ENCODE assay signal across 1 cellular context in the genomic region with DNA sequence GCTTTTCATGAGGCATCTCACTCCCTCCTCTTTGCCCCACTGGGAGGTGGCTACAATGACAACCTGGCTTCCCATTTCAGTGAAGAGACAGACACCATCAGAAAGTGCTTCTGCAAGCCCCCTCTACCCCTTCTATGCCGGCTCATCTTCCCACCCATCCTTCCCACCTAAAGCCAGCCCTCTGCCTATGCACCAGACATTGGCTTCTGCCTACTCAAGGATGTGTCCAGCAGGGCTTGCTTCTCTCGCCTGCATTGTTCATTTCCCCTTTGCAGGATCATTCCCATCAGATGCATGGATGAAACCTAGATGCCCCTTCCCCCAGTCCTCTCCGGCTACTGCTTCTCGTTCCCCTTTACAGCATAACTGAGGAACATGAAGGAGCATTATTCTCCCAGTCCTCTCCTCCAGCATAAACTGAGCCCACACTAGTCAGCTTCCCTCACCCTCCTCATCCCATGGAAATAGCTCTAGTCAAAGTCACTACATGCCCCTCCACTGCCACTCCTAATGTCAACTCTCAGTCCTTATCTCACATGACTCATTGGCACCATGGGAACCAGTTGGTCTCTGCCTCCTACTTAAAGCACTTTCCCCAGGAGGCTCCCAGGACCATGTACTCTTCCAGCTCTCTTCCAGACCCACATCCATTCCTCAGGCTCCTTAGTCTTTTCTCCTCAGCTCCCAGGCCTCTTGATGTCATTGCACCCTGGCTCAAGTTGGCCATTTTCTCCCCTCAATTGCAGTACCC.
TF ChIP-seq lines count a peak whose summit lies in the region.

No MANE protein-coding gene starts in this region.

TF ChIP-seq in HEK293, 187 proteins besides CTCF, POLR2A, EP300 and RAD21 (continued from another document):
- TF ChIP-seq EGR2 (tag by site-specific recombination; IDR thresholded peaks at IDR 0.05; ENCODE audit: low read depth) (peak; percentile 53; the same call in 1 of the 2 replicates), ZNF76 (tag by site-specific recombination; IDR thresholded peaks at IDR 0.05; ENCODE audit: borderline replicate concordance, low read depth) (no peak), ZNF701 (tag by site-specific recombination; IDR thresholded peaks at IDR 0.05) (no peak), SETDB1 (IDR thresholded peaks at IDR 0.05; ENCODE audit: insufficient read length, low read length) (peak; percentile 30), ZBTB48 (tag by site-specific recombination; IDR thresholded peaks at IDR 0.05) (no peak), KLF8 (tag by site-specific recombination; IDR thresholded peaks at IDR 0.05) (no peak), ZNF555 (tag by site-specific recombination; conservative IDR thresholded peaks at IDR 0.05) (no peak), ZNF596 (tag by site-specific recombination; IDR thresholded peaks at IDR 0.05) (no peak), ZNF548 (tag by site-specific recombination; IDR thresholded peaks at IDR 0.05) (no peak), ZNF521 (tag by site-specific recombination; IDR thresholded peaks at IDR 0.05) (no peak), ZNF175 (tag by site-specific recombination; IDR thresholded peaks at IDR 0.05) (no peak), ZNF302 (tag by site-specific recombination; IDR thresholded peaks at IDR 0.05; ENCODE audit: low read depth) (no peak), ZNF530 (tag by site-specific recombination; IDR thresholded peaks at IDR 0.05; ENCODE audit: low read depth) (no peak), ZNF146 (tag by site-specific recombination; IDR thresholded peaks at IDR 0.05) (no peak)
- TF ChIP-seq, protein P1, sequence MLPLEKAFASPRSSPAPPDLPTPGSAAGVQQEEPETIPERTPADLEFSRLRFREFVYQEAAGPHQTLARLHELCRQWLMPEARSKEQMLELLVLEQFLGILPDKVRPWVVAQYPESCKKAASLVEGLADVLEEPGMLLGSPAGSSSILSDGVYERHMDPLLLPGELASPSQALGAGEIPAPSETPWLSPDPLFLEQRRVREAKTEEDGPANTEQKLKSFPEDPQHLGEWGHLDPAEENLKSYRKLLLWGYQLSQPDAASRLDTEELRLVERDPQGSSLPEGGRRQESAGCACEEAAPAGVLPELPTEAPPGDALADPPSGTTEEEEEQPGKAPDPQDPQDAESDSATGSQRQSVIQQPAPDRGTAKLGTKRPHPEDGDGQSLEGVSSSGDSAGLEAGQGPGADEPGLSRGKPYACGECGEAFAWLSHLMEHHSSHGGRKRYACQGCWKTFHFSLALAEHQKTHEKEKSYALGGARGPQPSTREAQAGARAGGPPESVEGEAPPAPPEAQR (tag by site-specific recombination; IDR thresholded peaks at IDR 0.05) = no peak
- TF ChIP-seq, protein P2, sequence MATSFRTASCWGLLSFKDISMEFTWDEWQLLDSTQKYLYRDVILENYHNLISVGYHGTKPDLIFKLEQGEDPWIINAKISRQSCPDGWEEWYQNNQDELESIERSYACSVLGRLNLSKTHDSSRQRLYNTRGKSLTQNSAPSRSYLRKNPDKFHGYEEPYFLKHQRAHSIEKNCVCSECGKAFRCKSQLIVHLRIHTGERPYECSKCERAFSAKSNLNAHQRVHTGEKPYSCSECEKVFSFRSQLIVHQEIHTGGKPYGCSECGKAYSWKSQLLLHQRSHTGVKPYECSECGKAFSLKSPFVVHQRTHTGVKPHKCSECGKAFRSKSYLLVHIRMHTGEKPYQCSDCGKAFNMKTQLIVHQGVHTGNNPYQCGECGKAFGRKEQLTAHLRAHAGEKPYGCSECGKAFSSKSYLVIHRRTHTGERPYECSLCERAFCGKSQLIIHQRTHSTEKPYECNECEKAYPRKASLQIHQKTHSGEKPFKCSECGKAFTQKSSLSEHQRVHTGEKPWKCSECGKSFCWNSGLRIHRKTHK (tag by site-specific recombination; IDR thresholded peaks at IDR 0.05) = no peak
- TF ChIP-seq, protein P3, sequence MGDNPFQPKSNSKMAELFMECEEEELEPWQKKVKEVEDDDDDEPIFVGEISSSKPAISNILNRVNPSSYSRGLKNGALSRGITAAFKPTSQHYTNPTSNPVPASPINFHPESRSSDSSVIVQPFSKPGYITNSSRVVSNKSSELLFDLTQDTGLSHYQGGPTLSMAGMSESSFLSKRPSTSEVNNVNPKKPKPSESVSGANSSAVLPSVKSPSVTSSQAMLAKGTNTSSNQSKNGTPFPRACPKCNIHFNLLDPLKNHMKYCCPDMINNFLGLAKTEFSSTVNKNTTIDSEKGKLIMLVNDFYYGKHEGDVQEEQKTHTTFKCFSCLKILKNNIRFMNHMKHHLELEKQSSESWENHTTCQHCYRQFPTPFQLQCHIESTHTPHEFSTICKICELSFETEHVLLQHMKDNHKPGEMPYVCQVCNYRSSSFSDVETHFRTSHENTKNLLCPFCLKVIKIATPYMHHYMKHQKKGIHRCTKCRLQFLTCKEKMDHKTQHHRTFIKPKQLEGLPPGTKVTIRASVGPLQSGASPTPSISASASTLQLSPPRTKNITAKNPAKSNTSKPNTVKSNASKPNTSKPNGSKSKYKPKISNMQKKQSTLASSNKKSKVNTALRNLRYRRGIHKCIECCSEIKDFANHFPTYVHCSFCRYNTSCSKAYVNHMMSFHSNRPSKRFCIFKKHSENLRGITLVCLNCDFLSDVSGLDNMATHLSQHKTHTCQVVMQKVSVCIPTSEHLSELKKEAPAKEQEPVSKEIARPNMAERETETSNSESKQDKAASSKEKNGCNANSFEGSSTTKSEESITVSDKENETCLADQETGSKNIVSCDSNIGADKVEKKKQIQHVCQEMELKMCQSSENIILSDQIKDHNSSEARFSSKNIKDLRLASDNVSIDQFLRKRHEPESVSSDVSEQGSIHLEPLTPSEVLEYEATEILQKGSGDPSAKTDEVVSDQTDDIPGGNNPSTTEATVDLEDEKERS (tag by site-specific recombination; IDR thresholded peaks at IDR 0.05) = no peak
- TF ChIP-seq, protein P4, sequence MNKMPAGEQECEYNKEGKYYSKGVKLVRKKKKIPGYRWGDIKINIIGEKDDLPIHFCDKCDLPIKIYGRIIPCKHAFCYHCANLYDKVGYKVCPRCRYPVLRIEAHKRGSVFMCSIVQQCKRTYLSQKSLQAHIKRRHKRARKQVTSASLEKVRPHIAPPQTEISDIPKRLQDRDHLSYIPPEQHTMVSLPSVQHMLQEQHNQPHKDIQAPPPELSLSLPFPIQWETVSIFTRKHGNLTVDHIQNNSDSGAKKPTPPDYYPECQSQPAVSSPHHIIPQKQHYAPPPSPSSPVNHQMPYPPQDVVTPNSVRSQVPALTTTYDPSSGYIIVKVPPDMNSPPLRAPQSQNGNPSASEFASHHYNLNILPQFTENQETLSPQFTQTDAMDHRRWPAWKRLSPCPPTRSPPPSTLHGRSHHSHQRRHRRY (tag by site-specific recombination; IDR thresholded peaks at IDR 0.05) = no peak
